14 cellular contexts compared by ENCODE assay signal in genomic region chr2:44188696-44189095, GRCh38. TPM values are rescaled to one million over a fixed set of nuclear protein-coding genes. Genes with fewer than 3 reads are reported as not detected.
DNase-seq lines count a peak whose midpoint lies in the region; ATAC-seq and TF ChIP-seq lines count a peak whose summit lies in the region.
"Had no signal": no experiment of that assay in that cellular context is flagged by ENCODE, and none has a peak within 500 bp of the region (broad histone marks: within the 10 kb centered on the region; RNA-seq: fewer than 3 reads in every experiment).

No MANE protein-coding gene starts in this region.

- ATAC-seq in stimulated activated naive CD8-positive, alpha-beta T cell treated with anti-CD3 and anti-CD28 coated beads, Interleukin-15, amount 100 ng/mL, for 72 hours = no peak
- ATAC-seq in stimulated activated naive CD8-positive, alpha-beta T cell treated with anti-CD3 and anti-CD28 coated beads, Interleukin-15, Interleukin-2, amounts not matched to agents 100 U/mL and 50 U/mL, for 24 hours = no peak
- no peak for ATAC-seq in activated T-helper 17 cell treated with anti-CD3 and anti-CD28 coated beads, Interleukin-2, amount 50 U/mL, for 72 hours (replicated peaks)
- ATAC-seq in memory B cell (ENCODE audit: low read depth) (no peak), GM21619 (IDR thresholded peaks at IDR 0.05; ENCODE audit: unreplicated experiment) (no peak)

- DNase-seq in stimulated activated naive CD8-positive, alpha-beta T cell treated with anti-CD3 and anti-CD28 coated beads, Interleukin-15, amount 100 ng/mL, for 72 hours = no peak
- DNase-seq in stimulated activated naive CD8-positive, alpha-beta T cell treated with anti-CD3 and anti-CD28 coated beads, Interleukin-15, Interleukin-2, amounts not matched to agents 100 U/mL and 50 U/mL, for 24 hours = no peak
- no peak for DNase-seq in memory B cell (ENCODE audit: low spot score in 2 of 2)
- no peak for DNase-seq in HEK293T (ENCODE audit: extremely low spot score)
- no peak for DNase-seq in NCI-H1930 (lab: John Stamatoyannopoulos, UW)
- no peak for DNase-seq in DMS53 treated with DMSO at 0.1 percent for 48 hours (lab: John Stamatoyannopoulos, UW; ENCODE audit: unreplicated experiment)
- DNase-seq: CD8-positive, alpha-beta memory T cell; NCI-H187 treated with DMSO at 0.1 percent for 48 hours; NCI-H2171; NCI-H82; Peyer's patch; SHP77 had no signal

- POLR2A ChIA-PET in HEK293T (lab: Yijun Ruan, JAX) = no interaction called here

- H3K27me3 Mint-ChIP-seq in stimulated activated naive CD8-positive, alpha-beta T cell treated with anti-CD3 and anti-CD28 coated beads, Interleukin-15, amount 100 ng/mL, for 72 hours = no peaks in the 10 kb centered on the region
- H3K27me3 Mint-ChIP-seq in activated T-helper 17 cell treated with anti-CD3 and anti-CD28 coated beads, Interleukin-2, amount 50 U/mL, for 72 hours = no peaks in the 10 kb centered on the region
- H3K27me3 Mint-ChIP-seq in memory B cell = no peaks in the 10 kb centered on the region
- H3K27me3 Mint-ChIP-seq: CD8-positive, alpha-beta memory T cell had no signal

- H3K36me3 Mint-ChIP-seq in activated T-helper 17 cell treated with anti-CD3 and anti-CD28 coated beads, Interleukin-2, amount 50 U/mL, for 72 hours (ENCODE audit: low read depth) = peaks cover 42% of the 10 kb centered on the region
- H3K36me3 Mint-ChIP-seq in memory B cell = peaks cover 16% of the 10 kb centered on the region

- H3K27ac Mint-ChIP-seq in stimulated activated naive CD8-positive, alpha-beta T cell treated with anti-CD3 and anti-CD28 coated beads, Interleukin-15, amount 100 ng/mL, for 72 hours = peak overlapping the region; percentile 80 to 92
- peak overlapping the region; percentile 68 for H3K27ac Mint-ChIP-seq in activated T-helper 17 cell treated with anti-CD3 and anti-CD28 coated beads, Interleukin-2, amount 50 U/mL, for 72 hours
- H3K27ac Mint-ChIP-seq in memory B cell = peak overlapping the region; percentile 60

- no peaks in the 10 kb centered on the region for H3K9me3 Mint-ChIP-seq in stimulated activated naive CD8-positive, alpha-beta T cell treated with anti-CD3 and anti-CD28 coated beads, Interleukin-15, amount 100 ng/mL, for 72 hours
- no peaks in the 10 kb centered on the region for H3K9me3 Mint-ChIP-seq in activated T-helper 17 cell treated with anti-CD3 and anti-CD28 coated beads, Interleukin-2, amount 50 U/mL, for 72 hours
- no peaks in the 10 kb centered on the region for H3K9me3 Mint-ChIP-seq in memory B cell
- H3K9me3 Mint-ChIP-seq: CD8-positive, alpha-beta memory T cell had no signal

- peaks cover 87% of the 10 kb centered on the region for H3K4me1 Mint-ChIP-seq in stimulated activated naive CD8-positive, alpha-beta T cell treated with anti-CD3 and anti-CD28 coated beads, Interleukin-15, amount 100 ng/mL, for 72 hours
- peaks cover 54% of the 10 kb centered on the region for H3K4me1 Mint-ChIP-seq in activated T-helper 17 cell treated with anti-CD3 and anti-CD28 coated beads, Interleukin-2, amount 50 U/mL, for 72 hours
- peaks cover 48% of the 10 kb centered on the region for H3K4me1 Mint-ChIP-seq in memory B cell

- CTCF ChIA-PET in HEK293T (lab: Yijun Ruan, JAX) = no interaction called here

- no peak overlapping the region for H3K4me3 Mint-ChIP-seq in stimulated activated naive CD8-positive, alpha-beta T cell treated with anti-CD3 and anti-CD28 coated beads, Interleukin-15, amount 100 ng/mL, for 72 hours
- H3K4me3 Mint-ChIP-seq in activated T-helper 17 cell treated with anti-CD3 and anti-CD28 coated beads, Interleukin-2, amount 50 U/mL, for 72 hours = no peak overlapping the region
- H3K4me3 Mint-ChIP-seq in memory B cell = peak overlapping the region; percentile 46

TF ChIP-seq in HEK293T, 16 proteins besides CTCF, POLR2A, EP300 and RAD21:
- no peak for TF ChIP-seq NFRKB (IDR thresholded peaks at IDR 0.05)
- no peak for TF ChIP-seq HDGF (IDR thresholded peaks at IDR 0.05; ENCODE audit: borderline replicate concordance)
- no peak for TF ChIP-seq L3MBTL2 (conservative IDR thresholded peaks at IDR 0.05)
- TF ChIP-seq ARNT (IDR thresholded peaks at IDR 0.05) = no peak
- TF ChIP-seq LEF1 (IDR thresholded peaks at IDR 0.05; ENCODE audit: borderline replicate concordance) = no peak
- TF ChIP-seq FOXA1 (IDR thresholded peaks at IDR 0.05) = no peak
- TF ChIP-seq TARDBP (IDR thresholded peaks at IDR 0.05) = no peak
- no peak for TF ChIP-seq SUZ12 (IDR thresholded peaks at IDR 0.05)
- TF ChIP-seq FOXK2 (IDR thresholded peaks at IDR 0.05) = no peak
- no peak for TF ChIP-seq BHLHE40 (IDR thresholded peaks at IDR 0.05; ENCODE audit: borderline replicate concordance)
- no peak for TF ChIP-seq FOXM1 (IDR thresholded peaks at IDR 0.05; ENCODE audit: borderline replicate concordance)
- TF ChIP-seq PKNOX1 (IDR thresholded peaks at IDR 0.05) = no peak
- no peak for TF ChIP-seq ELF4 (IDR thresholded peaks at IDR 0.05)
- TF ChIP-seq ZNF384 (IDR thresholded peaks at IDR 0.05) = no peak

RNA-seq across cellular contexts. Expression of gene PPM1B, which starts 20.0 kb away (rescaled TPM):
- 10 to 100 TPM; 36.3 to 38.9 TPM for total RNA-seq in activated T-helper 17 cell treated with anti-CD3 and anti-CD28 coated beads, Interleukin-2, amount 50 U/mL, for 72 hours
